1 cellular context compared by ENCODE assay signal in the genomic region with DNA sequence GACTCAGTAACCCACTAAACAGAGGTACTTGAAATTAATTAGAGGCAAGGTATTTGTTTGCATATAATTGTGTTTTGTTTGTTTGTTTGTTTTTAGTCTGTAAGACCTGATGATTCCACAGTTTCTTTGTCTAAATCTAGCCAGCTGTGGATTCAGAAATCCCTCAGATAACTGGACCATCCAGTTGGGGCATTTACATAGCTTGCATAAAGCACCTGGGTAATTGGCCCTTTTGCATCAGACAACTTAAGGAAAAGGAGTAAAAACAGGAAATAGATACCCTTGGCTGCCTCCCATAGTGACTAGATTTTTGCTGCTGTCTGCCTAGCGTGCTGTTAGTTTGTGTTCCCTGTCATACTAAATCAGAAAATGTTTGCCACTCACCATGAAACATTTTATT.
TF ChIP-seq lines count a peak whose summit lies in the region.

No MANE protein-coding gene starts in this region.

TF ChIP-seq in H1, 55 proteins besides CTCF, POLR2A, EP300 and RAD21 (continued from another document):
- TF ChIP-seq FOSL1 (IDR thresholded peaks at IDR 0.05; ENCODE audit: insufficient read depth, low read depth, low read length) (no peak), JUND (IDR thresholded peaks at IDR 0.05; ENCODE audit: low read length) (no peak), CHD2 (IDR thresholded peaks at IDR 0.05; ENCODE audit: low read length) (no peak)
- TF ChIP-seq, protein P1, sequence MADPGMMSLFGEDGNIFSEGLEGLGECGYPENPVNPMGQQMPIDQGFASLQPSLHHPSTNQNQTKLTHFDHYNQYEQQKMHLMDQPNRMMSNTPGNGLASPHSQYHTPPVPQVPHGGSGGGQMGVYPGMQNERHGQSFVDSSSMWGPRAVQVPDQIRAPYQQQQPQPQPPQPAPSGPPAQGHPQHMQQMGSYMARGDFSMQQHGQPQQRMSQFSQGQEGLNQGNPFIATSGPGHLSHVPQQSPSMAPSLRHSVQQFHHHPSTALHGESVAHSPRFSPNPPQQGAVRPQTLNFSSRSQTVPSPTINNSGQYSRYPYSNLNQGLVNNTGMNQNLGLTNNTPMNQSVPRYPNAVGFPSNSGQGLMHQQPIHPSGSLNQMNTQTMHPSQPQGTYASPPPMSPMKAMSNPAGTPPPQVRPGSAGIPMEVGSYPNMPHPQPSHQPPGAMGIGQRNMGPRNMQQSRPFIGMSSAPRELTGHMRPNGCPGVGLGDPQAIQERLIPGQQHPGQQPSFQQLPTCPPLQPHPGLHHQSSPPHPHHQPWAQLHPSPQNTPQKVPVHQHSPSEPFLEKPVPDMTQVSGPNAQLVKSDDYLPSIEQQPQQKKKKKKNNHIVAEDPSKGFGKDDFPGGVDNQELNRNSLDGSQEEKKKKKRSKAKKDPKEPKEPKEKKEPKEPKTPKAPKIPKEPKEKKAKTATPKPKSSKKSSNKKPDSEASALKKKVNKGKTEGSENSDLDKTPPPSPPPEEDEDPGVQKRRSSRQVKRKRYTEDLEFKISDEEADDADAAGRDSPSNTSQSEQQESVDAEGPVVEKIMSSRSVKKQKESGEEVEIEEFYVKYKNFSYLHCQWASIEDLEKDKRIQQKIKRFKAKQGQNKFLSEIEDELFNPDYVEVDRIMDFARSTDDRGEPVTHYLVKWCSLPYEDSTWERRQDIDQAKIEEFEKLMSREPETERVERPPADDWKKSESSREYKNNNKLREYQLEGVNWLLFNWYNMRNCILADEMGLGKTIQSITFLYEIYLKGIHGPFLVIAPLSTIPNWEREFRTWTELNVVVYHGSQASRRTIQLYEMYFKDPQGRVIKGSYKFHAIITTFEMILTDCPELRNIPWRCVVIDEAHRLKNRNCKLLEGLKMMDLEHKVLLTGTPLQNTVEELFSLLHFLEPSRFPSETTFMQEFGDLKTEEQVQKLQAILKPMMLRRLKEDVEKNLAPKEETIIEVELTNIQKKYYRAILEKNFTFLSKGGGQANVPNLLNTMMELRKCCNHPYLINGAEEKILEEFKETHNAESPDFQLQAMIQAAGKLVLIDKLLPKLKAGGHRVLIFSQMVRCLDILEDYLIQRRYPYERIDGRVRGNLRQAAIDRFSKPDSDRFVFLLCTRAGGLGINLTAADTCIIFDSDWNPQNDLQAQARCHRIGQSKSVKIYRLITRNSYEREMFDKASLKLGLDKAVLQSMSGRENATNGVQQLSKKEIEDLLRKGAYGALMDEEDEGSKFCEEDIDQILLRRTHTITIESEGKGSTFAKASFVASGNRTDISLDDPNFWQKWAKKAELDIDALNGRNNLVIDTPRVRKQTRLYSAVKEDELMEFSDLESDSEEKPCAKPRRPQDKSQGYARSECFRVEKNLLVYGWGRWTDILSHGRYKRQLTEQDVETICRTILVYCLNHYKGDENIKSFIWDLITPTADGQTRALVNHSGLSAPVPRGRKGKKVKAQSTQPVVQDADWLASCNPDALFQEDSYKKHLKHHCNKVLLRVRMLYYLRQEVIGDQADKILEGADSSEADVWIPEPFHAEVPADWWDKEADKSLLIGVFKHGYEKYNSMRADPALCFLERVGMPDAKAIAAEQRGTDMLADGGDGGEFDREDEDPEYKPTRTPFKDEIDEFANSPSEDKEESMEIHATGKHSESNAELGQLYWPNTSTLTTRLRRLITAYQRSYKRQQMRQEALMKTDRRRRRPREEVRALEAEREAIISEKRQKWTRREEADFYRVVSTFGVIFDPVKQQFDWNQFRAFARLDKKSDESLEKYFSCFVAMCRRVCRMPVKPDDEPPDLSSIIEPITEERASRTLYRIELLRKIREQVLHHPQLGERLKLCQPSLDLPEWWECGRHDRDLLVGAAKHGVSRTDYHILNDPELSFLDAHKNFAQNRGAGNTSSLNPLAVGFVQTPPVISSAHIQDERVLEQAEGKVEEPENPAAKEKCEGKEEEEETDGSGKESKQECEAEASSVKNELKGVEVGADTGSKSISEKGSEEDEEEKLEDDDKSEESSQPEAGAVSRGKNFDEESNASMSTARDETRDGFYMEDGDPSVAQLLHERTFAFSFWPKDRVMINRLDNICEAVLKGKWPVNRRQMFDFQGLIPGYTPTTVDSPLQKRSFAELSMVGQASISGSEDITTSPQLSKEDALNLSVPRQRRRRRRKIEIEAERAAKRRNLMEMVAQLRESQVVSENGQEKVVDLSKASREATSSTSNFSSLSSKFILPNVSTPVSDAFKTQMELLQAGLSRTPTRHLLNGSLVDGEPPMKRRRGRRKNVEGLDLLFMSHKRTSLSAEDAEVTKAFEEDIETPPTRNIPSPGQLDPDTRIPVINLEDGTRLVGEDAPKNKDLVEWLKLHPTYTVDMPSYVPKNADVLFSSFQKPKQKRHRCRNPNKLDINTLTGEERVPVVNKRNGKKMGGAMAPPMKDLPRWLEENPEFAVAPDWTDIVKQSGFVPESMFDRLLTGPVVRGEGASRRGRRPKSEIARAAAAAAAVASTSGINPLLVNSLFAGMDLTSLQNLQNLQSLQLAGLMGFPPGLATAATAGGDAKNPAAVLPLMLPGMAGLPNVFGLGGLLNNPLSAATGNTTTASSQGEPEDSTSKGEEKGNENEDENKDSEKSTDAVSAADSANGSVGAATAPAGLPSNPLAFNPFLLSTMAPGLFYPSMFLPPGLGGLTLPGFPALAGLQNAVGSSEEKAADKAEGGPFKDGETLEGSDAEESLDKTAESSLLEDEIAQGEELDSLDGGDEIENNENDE (IDR thresholded peaks at IDR 0.05; ENCODE audit: insufficient replicate concordance, low read length) = no peak
